In the genomic region with DNA sequence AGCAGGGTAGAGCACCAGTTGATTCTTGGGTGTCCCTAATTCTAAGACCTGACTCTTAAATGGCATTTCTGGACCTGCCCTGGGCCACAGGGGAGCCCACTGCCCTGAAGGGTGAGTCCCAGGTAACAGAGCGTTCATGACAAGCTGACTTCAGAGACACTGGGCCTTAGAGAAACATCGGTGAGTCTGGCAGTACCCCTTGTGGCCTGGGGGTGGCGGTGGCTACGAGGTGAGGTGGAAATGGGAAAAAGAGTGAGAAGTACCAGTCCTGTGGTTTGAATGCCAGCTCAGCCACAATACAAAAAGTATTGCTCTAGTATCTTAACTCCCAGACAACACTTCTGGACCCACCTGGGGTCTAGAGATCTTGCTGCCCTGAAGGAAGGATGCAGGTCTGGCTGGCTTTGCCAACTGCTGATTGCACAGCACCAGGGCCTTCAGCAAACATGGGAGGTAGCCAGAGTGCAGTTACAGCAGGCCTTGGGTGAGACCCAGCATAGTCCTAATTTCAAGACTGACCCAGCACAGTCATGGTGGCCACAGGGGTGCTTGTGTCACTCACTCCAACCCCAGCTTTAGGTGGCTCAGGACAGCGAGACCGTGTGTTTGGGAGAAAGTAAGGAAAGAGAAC, we compare ENCODE assay signal across 8 cellular contexts. TPM values are rescaled to one million over a fixed set of nuclear protein-coding genes. Genes with fewer than 3 reads are reported as not detected.
A peak's percentile ranks its signal among the peaks of the same experiment; 100 is the strongest.
DNase-seq lines count a peak whose midpoint lies in the region; ATAC-seq and TF ChIP-seq lines count a peak whose summit lies in the region.

No MANE protein-coding gene starts in this region.

- CTCF ChIA-PET in WTC11 (lab: Charles Lee) = interaction anchor here (0.6 to 2.3 kb wide), 30 partner anchors 9 to 225 kb away, joined by 3 to 26 read pairs (median 4); a partner anchor contains a TSS

- intact Hi-C loops in mucosa of descending colon (cut with DNase I, micrococcal nuclease) = no loop called here

- peak overlapping the region; percentile 25 to 92 (median 74) for H3K4me3 Mint-ChIP-seq in IgD-negative memory B cell
- H3K4me3 Mint-ChIP-seq in WTC11 = no peak overlapping the region
- peak overlapping the region; percentile 4 to 49 for H3K4me3 Mint-ChIP-seq in stimulated activated naive CD8-positive, alpha-beta T cell treated with anti-CD3 and anti-CD28 coated beads, Interleukin-15, amount 100 ng/mL, for 72 hours

- H3K9me3 ChIP-seq in mucosa of descending colon = no peaks in the 10 kb centered on the region

- peaks cover 11% of the 10 kb centered on the region for H3K4me1 ChIP-seq in mucosa of descending colon (ENCODE audit: low read depth)

- peak; percentile 72 for TF ChIP-seq CTCF in WTC11 (IDR thresholded peaks at IDR 0.05)
- peak; percentile 66 for TF ChIP-seq CTCF in mucosa of descending colon (IDR thresholded peaks at IDR 0.05)

- H3K27me3 Mint-ChIP-seq in IgD-negative memory B cell (no peaks in the 10 kb centered on the region), WTC11 (ENCODE audit: low read depth) (no peaks in the 10 kb centered on the region)
- no peaks in the 10 kb centered on the region for H3K27me3 Mint-ChIP-seq in stimulated activated naive CD8-positive, alpha-beta T cell treated with anti-CD3 and anti-CD28 coated beads, Interleukin-15, amount 100 ng/mL, for 72 hours

- peak; percentile 85 for DNase-seq in ELF-1 (ENCODE audit: low read depth, low spot score)
- peak; percentile 75 for DNase-seq in WTC11 (ENCODE audit: low spot score)
- DNase-seq in central memory CD4-positive, alpha-beta T cell = peak; percentile 61
- DNase-seq in mucosa of descending colon = peak; percentile 75 to 78 (median 76)
- peak; percentile 60 to 76 for DNase-seq in stimulated activated naive CD8-positive, alpha-beta T cell treated with anti-CD3 and anti-CD28 coated beads, Interleukin-15, amount 100 ng/mL, for 72 hours
- DNase-seq in NCI-H774 (lab: John Stamatoyannopoulos, UW) = no peak

- no peak overlapping the region for H3K4me3 ChIP-seq in mucosa of descending colon

- H3K9me3 Mint-ChIP-seq in IgD-negative memory B cell = no peaks in the 10 kb centered on the region
- no peaks in the 10 kb centered on the region for H3K9me3 Mint-ChIP-seq in WTC11
- no peaks in the 10 kb centered on the region for H3K9me3 Mint-ChIP-seq in stimulated activated naive CD8-positive, alpha-beta T cell treated with anti-CD3 and anti-CD28 coated beads, Interleukin-15, amount 100 ng/mL, for 72 hours

- ATAC-seq in GM21619 (IDR thresholded peaks at IDR 0.05; ENCODE audit: unreplicated experiment) (peak; percentile 78), WTC11 (peak; percentile 92), mucosa of descending colon (peak; percentile 95)
- ATAC-seq in stimulated activated naive CD8-positive, alpha-beta T cell treated with anti-CD3 and anti-CD28 coated beads, Interleukin-15, amount 100 ng/mL, for 72 hours = peak; percentile 95

- peaks cover 42 to 61% (median 50%) of the 10 kb centered on the region in 3 donors for H3K4me1 Mint-ChIP-seq in IgD-negative memory B cell
- peaks cover 57% of the 10 kb centered on the region for H3K4me1 Mint-ChIP-seq in WTC11
- peaks cover 69% of the 10 kb centered on the region for H3K4me1 Mint-ChIP-seq in stimulated activated naive CD8-positive, alpha-beta T cell treated with anti-CD3 and anti-CD28 coated beads, Interleukin-15, amount 100 ng/mL, for 72 hours

- H3K36me3 Mint-ChIP-seq in IgD-negative memory B cell = no peaks in the 10 kb centered on the region
- no peaks in the 10 kb centered on the region for H3K36me3 Mint-ChIP-seq in WTC11

- H3K27ac Mint-ChIP-seq in IgD-negative memory B cell = peak overlapping the region; percentile 95 to 99 (median 99)
- H3K27ac Mint-ChIP-seq in WTC11 = peak overlapping the region; percentile 71
- peak overlapping the region; percentile 69 to 93 for H3K27ac Mint-ChIP-seq in stimulated activated naive CD8-positive, alpha-beta T cell treated with anti-CD3 and anti-CD28 coated beads, Interleukin-15, amount 100 ng/mL, for 72 hours

- no peaks in the 10 kb centered on the region for H3K36me3 ChIP-seq in mucosa of descending colon (ENCODE audit: low read depth)

- POLR2A ChIA-PET in WTC11 (lab: Charles Lee) = interaction anchor here (0.5 kb wide), 1 partner anchor 274 kb away, joined by 7 read pairs; no protein-coding TSS in a partner anchor

TF ChIP-seq in WTC11, 78 proteins besides CTCF, POLR2A, EP300 and RAD21:
- no peak for TF ChIP-seq TP53 (CRISPR knock-in tag; IDR thresholded peaks at IDR 0.05)
- TF ChIP-seq, protein P1, sequence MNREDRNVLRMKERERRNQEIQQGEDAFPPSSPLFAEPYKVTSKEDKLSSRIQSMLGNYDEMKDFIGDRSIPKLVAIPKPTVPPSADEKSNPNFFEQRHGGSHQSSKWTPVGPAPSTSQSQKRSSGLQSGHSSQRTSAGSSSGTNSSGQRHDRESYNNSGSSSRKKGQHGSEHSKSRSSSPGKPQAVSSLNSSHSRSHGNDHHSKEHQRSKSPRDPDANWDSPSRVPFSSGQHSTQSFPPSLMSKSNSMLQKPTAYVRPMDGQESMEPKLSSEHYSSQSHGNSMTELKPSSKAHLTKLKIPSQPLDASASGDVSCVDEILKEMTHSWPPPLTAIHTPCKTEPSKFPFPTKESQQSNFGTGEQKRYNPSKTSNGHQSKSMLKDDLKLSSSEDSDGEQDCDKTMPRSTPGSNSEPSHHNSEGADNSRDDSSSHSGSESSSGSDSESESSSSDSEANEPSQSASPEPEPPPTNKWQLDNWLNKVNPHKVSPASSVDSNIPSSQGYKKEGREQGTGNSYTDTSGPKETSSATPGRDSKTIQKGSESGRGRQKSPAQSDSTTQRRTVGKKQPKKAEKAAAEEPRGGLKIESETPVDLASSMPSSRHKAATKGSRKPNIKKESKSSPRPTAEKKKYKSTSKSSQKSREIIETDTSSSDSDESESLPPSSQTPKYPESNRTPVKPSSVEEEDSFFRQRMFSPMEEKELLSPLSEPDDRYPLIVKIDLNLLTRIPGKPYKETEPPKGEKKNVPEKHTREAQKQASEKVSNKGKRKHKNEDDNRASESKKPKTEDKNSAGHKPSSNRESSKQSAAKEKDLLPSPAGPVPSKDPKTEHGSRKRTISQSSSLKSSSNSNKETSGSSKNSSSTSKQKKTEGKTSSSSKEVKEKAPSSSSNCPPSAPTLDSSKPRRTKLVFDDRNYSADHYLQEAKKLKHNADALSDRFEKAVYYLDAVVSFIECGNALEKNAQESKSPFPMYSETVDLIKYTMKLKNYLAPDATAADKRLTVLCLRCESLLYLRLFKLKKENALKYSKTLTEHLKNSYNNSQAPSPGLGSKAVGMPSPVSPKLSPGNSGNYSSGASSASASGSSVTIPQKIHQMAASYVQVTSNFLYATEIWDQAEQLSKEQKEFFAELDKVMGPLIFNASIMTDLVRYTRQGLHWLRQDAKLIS (CRISPR knock-in tag; IDR thresholded peaks at IDR 0.05; ENCODE audit: borderline replicate concordance) = no peak
- TF ChIP-seq ZNF396 (CRISPR knock-in tag; IDR thresholded peaks at IDR 0.05; ENCODE audit: borderline replicate concordance) = no peak
- TF ChIP-seq, protein P2, sequence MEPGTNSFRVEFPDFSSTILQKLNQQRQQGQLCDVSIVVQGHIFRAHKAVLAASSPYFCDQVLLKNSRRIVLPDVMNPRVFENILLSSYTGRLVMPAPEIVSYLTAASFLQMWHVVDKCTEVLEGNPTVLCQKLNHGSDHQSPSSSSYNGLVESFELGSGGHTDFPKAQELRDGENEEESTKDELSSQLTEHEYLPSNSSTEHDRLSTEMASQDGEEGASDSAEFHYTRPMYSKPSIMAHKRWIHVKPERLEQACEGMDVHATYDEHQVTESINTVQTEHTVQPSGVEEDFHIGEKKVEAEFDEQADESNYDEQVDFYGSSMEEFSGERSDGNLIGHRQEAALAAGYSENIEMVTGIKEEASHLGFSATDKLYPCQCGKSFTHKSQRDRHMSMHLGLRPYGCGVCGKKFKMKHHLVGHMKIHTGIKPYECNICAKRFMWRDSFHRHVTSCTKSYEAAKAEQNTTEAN (CRISPR knock-in tag; IDR thresholded peaks at IDR 0.05) = no peak
- TF ChIP-seq, protein P3, sequence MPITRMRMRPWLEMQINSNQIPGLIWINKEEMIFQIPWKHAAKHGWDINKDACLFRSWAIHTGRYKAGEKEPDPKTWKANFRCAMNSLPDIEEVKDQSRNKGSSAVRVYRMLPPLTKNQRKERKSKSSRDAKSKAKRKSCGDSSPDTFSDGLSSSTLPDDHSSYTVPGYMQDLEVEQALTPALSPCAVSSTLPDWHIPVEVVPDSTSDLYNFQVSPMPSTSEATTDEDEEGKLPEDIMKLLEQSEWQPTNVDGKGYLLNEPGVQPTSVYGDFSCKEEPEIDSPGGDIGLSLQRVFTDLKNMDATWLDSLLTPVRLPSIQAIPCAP (CRISPR knock-in tag; IDR thresholded peaks at IDR 0.05) = no peak
- TF ChIP-seq, protein P4, sequence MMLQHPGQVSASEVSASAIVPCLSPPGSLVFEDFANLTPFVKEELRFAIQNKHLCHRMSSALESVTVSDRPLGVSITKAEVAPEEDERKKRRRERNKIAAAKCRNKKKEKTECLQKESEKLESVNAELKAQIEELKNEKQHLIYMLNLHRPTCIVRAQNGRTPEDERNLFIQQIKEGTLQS (CRISPR knock-in tag; conservative IDR thresholded peaks at IDR 0.05) = no peak
- TF ChIP-seq GABPB1 (CRISPR knock-in tag; IDR thresholded peaks at IDR 0.05) = no peak
- TF ChIP-seq, protein P5, sequence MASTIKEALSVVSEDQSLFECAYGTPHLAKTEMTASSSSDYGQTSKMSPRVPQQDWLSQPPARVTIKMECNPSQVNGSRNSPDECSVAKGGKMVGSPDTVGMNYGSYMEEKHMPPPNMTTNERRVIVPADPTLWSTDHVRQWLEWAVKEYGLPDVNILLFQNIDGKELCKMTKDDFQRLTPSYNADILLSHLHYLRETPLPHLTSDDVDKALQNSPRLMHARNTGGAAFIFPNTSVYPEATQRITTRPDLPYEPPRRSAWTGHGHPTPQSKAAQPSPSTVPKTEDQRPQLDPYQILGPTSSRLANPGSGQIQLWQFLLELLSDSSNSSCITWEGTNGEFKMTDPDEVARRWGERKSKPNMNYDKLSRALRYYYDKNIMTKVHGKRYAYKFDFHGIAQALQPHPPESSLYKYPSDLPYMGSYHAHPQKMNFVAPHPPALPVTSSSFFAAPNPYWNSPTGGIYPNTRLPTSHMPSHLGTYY (CRISPR knock-in tag; IDR thresholded peaks at IDR 0.05) = no peak
- TF ChIP-seq, protein P6, sequence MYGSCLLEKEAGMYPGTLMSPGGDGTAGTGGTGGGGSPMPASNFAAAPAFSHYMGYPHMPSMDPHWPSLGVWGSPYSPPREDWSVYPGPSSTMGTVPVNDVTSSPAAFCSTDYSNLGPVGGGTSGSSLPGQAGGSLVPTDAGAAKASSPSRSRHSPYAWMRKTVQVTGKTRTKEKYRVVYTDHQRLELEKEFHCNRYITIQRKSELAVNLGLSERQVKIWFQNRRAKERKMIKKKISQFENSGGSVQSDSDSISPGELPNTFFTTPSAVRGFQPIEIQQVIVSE (CRISPR knock-in tag; IDR thresholded peaks at IDR 0.05; ENCODE audit: borderline replicate concordance) = no peak

RNA-seq across cellular contexts. Expression of a gene that starts 44.5 kb away (rescaled TPM):
- 21.5 TPM for polyA plus RNA-seq in IgD-negative memory B cell
- 87.4 to 96.2 TPM (median 92.3 TPM) in 3 replicates for total RNA-seq in WTC11 (2021)
- 100 to 1,000 TPM in 1 of 3 donors, 10 to 100 TPM in 2; 67.9 to 132 (median 88.4) TPM for total RNA-seq in mucosa of descending colon
